ENCODE assay signal across 10 cellular contexts in genomic region chrX:1658083-1658463, GRCh38. TPM values are rescaled to one million over a fixed set of nuclear protein-coding genes. Genes with fewer than 3 reads are reported as not detected.
DNase-seq lines count a peak whose midpoint lies in the region; ATAC-seq lines count a peak whose summit lies in the region.
"Had no signal": no experiment of that assay in that cellular context is flagged by ENCODE, and none has a peak within 500 bp of the region (broad histone marks: within the 10 kb centered on the region; RNA-seq: fewer than 3 reads in every experiment).

No MANE protein-coding gene starts in this region.

- no peaks in the 10 kb centered on the region for H3K9me3 Mint-ChIP-seq in activated CD8-positive, alpha-beta memory T cell treated with anti-CD3 and anti-CD28 coated beads, Interleukin-2, amount 10 ng/mL, durations not matched to agents 7 days and 5 days (ENCODE audit: low read depth)
- no peaks in the 10 kb centered on the region for H3K9me3 Mint-ChIP-seq in central memory CD8-positive, alpha-beta T cell

- peaks cover 35% of the 10 kb centered on the region for H3K4me1 Mint-ChIP-seq in activated CD8-positive, alpha-beta memory T cell treated with anti-CD3 and anti-CD28 coated beads, Interleukin-2, amount 10 ng/mL, durations not matched to agents 7 days and 5 days
- peaks cover 44% of the 10 kb centered on the region for H3K4me1 Mint-ChIP-seq in central memory CD8-positive, alpha-beta T cell

- CTCF ChIA-PET in activated CD8-positive, alpha-beta memory T cell treated with anti-CD3 and anti-CD28 coated beads, Interleukin-2, amount 10 ng/mL, durations not matched to agents 7 days and 5 days (lab: Charles Lee), result no interaction called here

- DNase-seq in activated CD8-positive, alpha-beta memory T cell treated with anti-CD3 and anti-CD28 coated beads, Interleukin-2, amount 10 ng/mL, durations not matched to agents 7 days and 5 days, result no peak
- no peak for DNase-seq in activated CD8-positive, alpha-beta memory T cell treated with anti-CD3 and anti-CD28 coated beads for 24 hours
- peak in 1 of 2 donors; percentile 48 for DNase-seq in central memory CD8-positive, alpha-beta T cell (ENCODE audit: low spot score in 2 of 2)
- peak; percentile 39 for DNase-seq in stimulated activated CD8-positive, alpha-beta memory T cell treated with anti-CD3 and anti-CD28 coated beads, Interleukin-4, amount 100 ng/mL, for 48 hours
- DNase-seq in DMS153 (lab: John Stamatoyannopoulos, UW), result no peak

- H3K4me3 Mint-ChIP-seq in activated CD8-positive, alpha-beta memory T cell treated with anti-CD3 and anti-CD28 coated beads, Interleukin-2, amount 10 ng/mL, durations not matched to agents 7 days and 5 days, result peak overlapping the region; percentile 96
- peak overlapping the region; percentile 77 for H3K4me3 Mint-ChIP-seq in central memory CD8-positive, alpha-beta T cell

- H3K9me3 ChIP-seq in KOPT-K1 (ENCODE audit: insufficient read depth, low read length, poor library complexity, severe bottlenecking), result no peaks in the 10 kb centered on the region

- H3K36me3 Mint-ChIP-seq in activated CD8-positive, alpha-beta memory T cell treated with anti-CD3 and anti-CD28 coated beads, Interleukin-2, amount 10 ng/mL, durations not matched to agents 7 days and 5 days, result peaks cover 18% of the 10 kb centered on the region
- peaks cover 33% of the 10 kb centered on the region for H3K36me3 Mint-ChIP-seq in central memory CD8-positive, alpha-beta T cell (ENCODE audit: insufficient read depth)

- no peaks in the 10 kb centered on the region for H3K36me3 ChIP-seq in KOPT-K1 (ENCODE audit: insufficient read depth, low read length)

- ATAC-seq in activated CD8-positive, alpha-beta memory T cell treated with anti-CD3 and anti-CD28 coated beads, Interleukin-2, amount 10 ng/mL, durations not matched to agents 7 days and 5 days, result no peak
- peak; percentile 4 for ATAC-seq in central memory CD8-positive, alpha-beta T cell (replicated peaks; ENCODE audit: extremely low read depth, poor library complexity, severe bottlenecking)
- ATAC-seq in HG03442 (IDR thresholded peaks at IDR 0.05; ENCODE audit: unreplicated experiment) (no peak), HG02981 (IDR thresholded peaks at IDR 0.05; ENCODE audit: unreplicated experiment) (no peak)
- ATAC-seq: K562 had no signal

- peak overlapping the region; percentile 76 for H3K27ac ChIP-seq in KOPT-K1 (ENCODE audit: low read depth, low read length, poor library complexity, severe bottlenecking)
- H3K27ac ChIP-seq: C4-2B had no signal

- H3K27ac Mint-ChIP-seq in activated CD8-positive, alpha-beta memory T cell treated with anti-CD3 and anti-CD28 coated beads, Interleukin-2, amount 10 ng/mL, durations not matched to agents 7 days and 5 days, result peak overlapping the region; percentile 95
- peak overlapping the region; percentile 97 for H3K27ac Mint-ChIP-seq in central memory CD8-positive, alpha-beta T cell (ENCODE audit: low read depth)

- no peaks in the 10 kb centered on the region for H3K27me3 Mint-ChIP-seq in activated CD8-positive, alpha-beta memory T cell treated with anti-CD3 and anti-CD28 coated beads, Interleukin-2, amount 10 ng/mL, durations not matched to agents 7 days and 5 days
- no peaks in the 10 kb centered on the region for H3K27me3 Mint-ChIP-seq in central memory CD8-positive, alpha-beta T cell

RNA-seq across cellular contexts. Expression of gene ASMT, which starts 43.2 kb away (rescaled TPM):
- total RNA-seq in activated CD8-positive, alpha-beta memory T cell treated with anti-CD3 and anti-CD28 coated beads, Interleukin-2, amount 10 ng/mL, durations not matched to agents 7 days and 5 days, result 1 to 10 TPM; 1.2 to 5.0 TPM
- total RNA-seq: K562 had no signal
